In the genomic region with DNA sequence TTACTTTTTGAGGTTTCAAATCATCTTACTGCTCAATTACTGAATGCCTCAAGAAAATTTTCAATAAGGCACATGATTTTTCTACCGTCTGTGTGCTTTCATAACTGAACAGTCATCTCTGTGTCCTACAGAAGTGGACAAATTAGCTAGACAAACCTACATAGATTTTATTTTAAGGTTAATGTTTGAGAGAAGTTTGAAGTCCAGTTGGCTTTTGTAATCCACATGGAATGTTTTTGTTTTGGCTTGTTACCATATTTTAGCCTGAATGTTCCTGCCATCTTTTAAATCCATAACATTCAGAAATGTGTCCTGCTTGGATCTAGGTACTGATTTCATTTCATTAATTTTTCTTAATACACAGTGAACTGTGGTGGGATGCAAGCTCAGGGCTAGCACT, we compare ENCODE assay signal across 7 cellular contexts.
"Had no signal": no experiment of that assay in that cellular context is flagged by ENCODE, and none has a peak within 500 bp of the region (broad histone marks: within the 10 kb centered on the region; RNA-seq: fewer than 3 reads in every experiment).

No MANE protein-coding gene starts in this region.

- H3K36me3 Mint-ChIP-seq: IgD-negative memory B cell had no signal

- H2AFZ ChIP-seq: GM23338 had no signal

- DNase-seq: H9, HCEC 1CT had no signal

- ATAC-seq: GM23338 had no signal

- H3K4me3 Mint-ChIP-seq: GM23338, H9, IgD-negative memory B cell had no signal

- H3K4me3 ChIP-seq: GM23338 had no signal

- FAIRE-seq: H1, H54, HTR-8/SVneo had no signal

- H3K9me3 Mint-ChIP-seq: GM23338, H9 had no signal

- H3K4me2 ChIP-seq: GM23338 had no signal

- H3K4me1 Mint-ChIP-seq: GM23338, H9, IgD-negative memory B cell had no signal

- H3K27ac Mint-ChIP-seq: GM23338, H9, IgD-negative memory B cell had no signal

- H3K27me3 Mint-ChIP-seq: IgD-negative memory B cell had no signal
